12 cellular contexts compared by ENCODE assay signal in the genomic region with DNA sequence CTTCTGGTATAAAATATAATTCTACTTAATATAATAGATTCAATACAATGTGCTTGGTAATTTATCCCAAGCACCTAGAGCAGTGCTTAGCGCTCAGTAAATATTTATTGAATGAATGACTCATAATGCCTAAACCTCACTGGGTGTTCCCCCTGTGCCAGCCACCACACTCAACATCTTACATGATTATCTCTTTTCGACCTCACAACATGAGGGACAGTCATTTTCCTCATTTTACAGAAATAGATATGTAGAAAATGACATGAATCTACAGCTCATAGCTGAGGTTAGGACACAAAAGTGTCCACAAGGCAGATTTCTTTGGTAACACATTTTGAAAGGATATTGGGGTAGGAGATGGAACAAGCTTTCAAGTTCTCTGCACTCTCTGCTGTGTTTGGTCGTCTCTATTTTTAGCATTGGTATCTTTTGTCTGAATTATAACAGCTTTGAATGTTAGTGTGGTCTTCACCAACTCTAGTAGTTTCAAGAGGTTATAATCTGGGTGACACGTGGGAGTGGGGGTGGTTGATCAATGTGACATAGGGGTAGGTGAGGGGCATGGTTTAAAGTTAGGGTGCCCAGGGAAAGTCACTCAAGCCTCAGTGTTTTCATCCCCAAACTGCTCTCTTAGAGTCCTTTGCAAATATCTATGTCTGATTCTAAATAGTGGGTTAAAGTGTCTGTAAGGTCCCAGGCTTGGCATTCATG. TPM values are rescaled to one million over a fixed set of nuclear protein-coding genes. Genes with fewer than 3 reads are reported as not detected.
DNase-seq lines count a peak whose midpoint lies in the region; ATAC-seq and TF ChIP-seq lines count a peak whose summit lies in the region.
"Had no signal": no experiment of that assay in that cellular context is flagged by ENCODE, and none has a peak within 500 bp of the region (broad histone marks: within the 10 kb centered on the region; RNA-seq: fewer than 3 reads in every experiment).

No MANE protein-coding gene starts in this region.

- no peak for TF ChIP-seq POLR2A in stomach (IDR thresholded peaks at IDR 0.05)
- TF ChIP-seq POLR2A in spleen (IDR thresholded peaks at IDR 0.05): no peak

- H3K27me3 ChIP-seq in SJSA1 (replicated peaks) (no peaks in the 10 kb centered on the region), stomach (no peaks in the 10 kb centered on the region), spleen (replicated peaks in 1 of 7) (no peaks in the 10 kb centered on the region)
- H3K27me3 ChIP-seq: thyroid gland had no signal

- DNase-seq in left cardiac atrium (no peak), cardiac septum (ENCODE audit: low spot score) (no peak), SJSA1 (ENCODE audit: low read depth in 1 of 2, low spot score in 2 of 2) (peak; percentile 58 to 68), stomach (no peak), iPS-NIHi7 (ENCODE audit: extremely low spot score) (no peak), spleen (no peak), C1 segment of cervical spinal cord (lab: John Stamatoyannopoulos, UW) (no peak)
- DNase-seq: cerebellar nuclear complex, NCI-H146, thyroid gland had no signal

- H3K27ac ChIP-seq in SJSA1 (peak overlapping the region; percentile 32), stomach (peak overlapping the region in 3 of 5 donors; percentile 40 to 66 (median 53)), spleen (no peak overlapping the region)
- H3K27ac ChIP-seq: C4-2B, thyroid gland had no signal

- ATAC-seq in left cardiac atrium (peak; percentile 22 to 43), HG02938 (IDR thresholded peaks at IDR 0.05; ENCODE audit: unreplicated experiment) (peak; percentile 70)

- intact Hi-C loops in left cardiac atrium (cut with DNase I) (no loop called here), cardiac septum (cut with DNase I) (no loop called here), stomach (cut with DNase I; ENCODE audit: low total_unique reads) (no loop called here), spleen (cut with DNase I; ENCODE audit: low total_unique reads) (no loop called here)

- TF ChIP-seq EP300 in stomach (IDR thresholded peaks at IDR 0.05): no peak

- H3K36me3 ChIP-seq in SJSA1 (no peaks in the 10 kb centered on the region), stomach (peaks cover 0 to 14% (median 3%) of the 10 kb centered on the region in 4 donors), spleen (peaks cover 0 to 11% (median 0%) of the 10 kb centered on the region in 6 donors)
- H3K36me3 ChIP-seq: thyroid gland had no signal

- TF ChIP-seq CTCF in stomach (IDR thresholded peaks at IDR 0.05) (no peak), spleen (IDR thresholded peaks at IDR 0.05 in 8 of 11, conservative IDR thresholded peaks at IDR 0.05 in 3 of 11) (no peak)

- H3K9me3 ChIP-seq in SJSA1 (replicated peaks): no peaks in the 10 kb centered on the region
- peaks cover 0 to 9% (median 0%) of the 10 kb centered on the region in 4 donors for H3K9me3 ChIP-seq in stomach
- H3K9me3 ChIP-seq in spleen: peaks cover 0 to 14% (median 13%) of the 10 kb centered on the region in 8 donors
- H3K9me3 ChIP-seq: thyroid gland had no signal

- 66 to 76% (median 73%) methylated on average over 4 of the region's 4 CpGs for WGBS in stomach, 5 donors
- 75 to 81% (median 77%) methylated on average over 4 of the region's 4 CpGs for WGBS in spleen, 5 donors

- peaks cover 34% of the 10 kb centered on the region for H3K4me1 ChIP-seq in SJSA1 (replicated peaks)
- peaks cover 0 to 35% (median 20%) of the 10 kb centered on the region in 4 donors for H3K4me1 ChIP-seq in stomach
- peaks cover 0 to 12% (median 6%) of the 10 kb centered on the region in 6 donors for H3K4me1 ChIP-seq in spleen

- no peak overlapping the region for H3K4me3 ChIP-seq in SJSA1
- no peak overlapping the region for H3K4me3 ChIP-seq in stomach
- H3K4me3 ChIP-seq in spleen: no peak overlapping the region
- H3K4me3 ChIP-seq: thyroid gland had no signal

RNA-seq across cellular contexts. Expression of gene MYOM1, which starts 9.8 kb away (rescaled TPM):
- total RNA-seq in left cardiac atrium: 100 to 1,000 TPM; 263 to 351 TPM
- 878 TPM for total RNA-seq in cardiac septum
- total RNA-seq in SJSA1 (2014; rRNA removed; shearing (Covaris generic)): not detected in 2 replicates
- 10 to 100 TPM in 3 of 5 donors, 1 to 10 TPM in 2; 2.9 to 37.9 (median 12.3) TPM for total RNA-seq in stomach
- polyA plus RNA-seq in stomach: 1 to 10 TPM; 1.2 to 2.9 (median 1.4) TPM
- total RNA-seq in spleen: 1 to 10 TPM; 1.4 to 2.7 (median 1.8) TPM
- 1 to 10 TPM; 1.2 to 6.2 (median 2.4) TPM for polyA plus RNA-seq in spleen

RNA-seq across cellular contexts. Expression of gene MYL12A, which starts 37.6 kb away (rescaled TPM):
- total RNA-seq in left cardiac atrium: 100 to 1,000 TPM; 919 to 945 TPM
- total RNA-seq in cardiac septum: 4,186 TPM
- 1,425 and 1,642 TPM in 2 replicates for total RNA-seq in SJSA1 (2014; rRNA removed; shearing (Covaris generic))
- 100 to 1,000 TPM; 148 to 525 (median 249) TPM for total RNA-seq in stomach
- 100 to 1,000 TPM; 239 to 630 (median 421) TPM for polyA plus RNA-seq in stomach
- 100 to 1,000 TPM; 442 to 675 (median 581) TPM for total RNA-seq in spleen
- 100 to 1,000 TPM; 422 to 675 (median 592) TPM for polyA plus RNA-seq in spleen

RNA-seq across cellular contexts. Expression of gene MYL12B, which starts 51.9 kb away (rescaled TPM):
- total RNA-seq in left cardiac atrium: 100 to 1,000 TPM; 161 to 230 TPM
- total RNA-seq in cardiac septum: 228 TPM
- total RNA-seq in SJSA1 (2014; rRNA removed; shearing (Covaris generic)): 561 and 830 TPM in 2 replicates
- 100 to 1,000 TPM in 4 of 5 donors, 10 to 100 TPM in 1; 89.2 to 329 (median 206) TPM for total RNA-seq in stomach
- 100 to 1,000 TPM; 439 to 738 (median 639) TPM for polyA plus RNA-seq in stomach
- 100 to 1,000 TPM; 176 to 254 (median 199) TPM for total RNA-seq in spleen
- polyA plus RNA-seq in spleen: 100 to 1,000 TPM; 290 to 371 (median 360) TPM

Comparison
In these comparisons a context has a peak if more than half of its experiments do, and no peak if none do; other contexts are left out.
1. DNase-seq: peak in SJSA1 (2 of 2); none in left cardiac atrium (single experiment), cardiac septum (single experiment), stomach (single experiment), iPS-NIHi7 (single experiment), spleen (single experiment) and C1 segment of cervical spinal cord (0 of 14).
2. H3K27ac ChIP-seq: peak in SJSA1 (single experiment) and stomach (3 of 5); none in spleen (0 of 8).
3. RNA of gene MYOM1, which starts 9.8 kb away (total RNA-seq): 878 TPM in cardiac septum (single experiment) and 263 to 351 TPM in left cardiac atrium; 2.9 to 37.9 TPM in stomach, 1.4 to 2.7 TPM in spleen and not detected in SJSA1; every median in the first group is over 4 times any median in the second.